Comparison of ENCODE assay signal across 1 cellular context in genomic region chr3:72312339-72312738, GRCh38.
A peak's percentile ranks its signal among the peaks of the same experiment; 100 is the strongest.
TF ChIP-seq lines count a peak whose summit lies in the region.

No MANE protein-coding gene starts in this region.

TF ChIP-seq in GM12878, 131 proteins besides CTCF, POLR2A, EP300 and RAD21 (continued from another document and continues in another):
- TF ChIP-seq ATF2 (IDR thresholded peaks at IDR 0.05; ENCODE audit: low read length) (peak; percentile 59; the same call in 1 of the 2 replicates), WRNIP1 (IDR thresholded peaks at IDR 0.05; ENCODE audit: borderline replicate concordance, low read depth, low read length) (no peak), JUNB (IDR thresholded peaks at IDR 0.05) (peak; percentile 70), PKNOX1 (IDR thresholded peaks at IDR 0.05) (no peak), IKZF2 (IDR thresholded peaks at IDR 0.05) (peak; percentile 48 to 50; a peak in 3 of 4 replicates), RUNX3 (IDR thresholded peaks at IDR 0.05; ENCODE audit: low read length) (peak; percentile 69), EED (IDR thresholded peaks at IDR 0.05; ENCODE audit: low read depth) (peak; percentile 98), IKZF1 (conservative IDR thresholded peaks at IDR 0.05) (0 out of 2 replicates have a peak, but pooled peaks have one; percentile 17), SKIL (IDR thresholded peaks at IDR 0.05; ENCODE audit: low read depth, poor library complexity, severe bottlenecking) (no peak), PRDM15 (CRISPR knock-in tag; IDR thresholded peaks at IDR 0.05) (no peak), ZBTB4 (CRISPR knock-in tag; IDR thresholded peaks at IDR 0.05) (no peak), MYB (IDR thresholded peaks at IDR 0.05; ENCODE audit: borderline replicate concordance, low read depth, low read length) (no peak), MEF2B (IDR thresholded peaks at IDR 0.05; ENCODE audit: partially characterized antibody, poor library complexity, severe bottlenecking) (no peak), CHD4 (IDR thresholded peaks at IDR 0.05) (no peak), ELK1 (IDR thresholded peaks at IDR 0.05; ENCODE audit: low read depth, low read length) (no peak), SRF (IDR thresholded peaks at IDR 0.05; ENCODE audit: low read depth in 2 of 2, low read length in 2 of 2) (no peak), PML (IDR thresholded peaks at IDR 0.05; ENCODE audit: low read length) (no peak), ZNF274 (IDR thresholded peaks at IDR 0.05; ENCODE audit: insufficient read depth, insufficient read length) (no peak), RELA (IDR thresholded peaks at IDR 0.05; ENCODE audit: borderline replicate concordance, partially characterized antibody) (no peak), PAX8 (IDR thresholded peaks at IDR 0.05) (no peak), ZBED1 (IDR thresholded peaks at IDR 0.05; ENCODE audit: borderline replicate concordance) (no peak), SIX5 (IDR thresholded peaks at IDR 0.05; ENCODE audit: low read depth, low read length, severe bottlenecking) (no peak), TCF12 (IDR thresholded peaks at IDR 0.05; ENCODE audit: low read depth, low read length) (no peak), NFIC (IDR thresholded peaks at IDR 0.05; ENCODE audit: low read depth, low read length) (peak; percentile 84), CBX3 (IDR thresholded peaks at IDR 0.05; ENCODE audit: borderline replicate concordance, low read depth) (no peak), TBL1XR1 (IDR thresholded peaks at IDR 0.05; ENCODE audit: low read depth, low read length) (no peak), E2F8 (IDR thresholded peaks at IDR 0.05; ENCODE audit: low read depth, partially characterized antibody) (no peak), KLF5 (IDR thresholded peaks at IDR 0.05; ENCODE audit: partially characterized antibody) (no peak), KAT2A (conservative IDR thresholded peaks at IDR 0.05; ENCODE audit: control insufficient read depth, low read depth, low read length) (no peak), RB1 (IDR thresholded peaks at IDR 0.05; ENCODE audit: borderline replicate concordance) (no peak), FOS (IDR thresholded peaks at IDR 0.05; ENCODE audit: borderline replicate concordance, extremely low read depth, insufficient read length) (no peak), MEF2A (IDR thresholded peaks at IDR 0.05; ENCODE audit: insufficient read depth, low read depth, low read length) (peak; percentile 81), CEBPZ (IDR thresholded peaks at IDR 0.05; ENCODE audit: low read depth, low read length) (no peak), USF1 (IDR thresholded peaks at IDR 0.05; ENCODE audit: borderline replicate concordance, extremely low read length, insufficient read depth, low read depth, low read length) (no peak), NFXL1 (IDR thresholded peaks at IDR 0.05; ENCODE audit: borderline replicate concordance) (no peak), CHD1 (IDR thresholded peaks at IDR 0.05; ENCODE audit: low read depth, low read length) (no peak), CREB1 (IDR thresholded peaks at IDR 0.05; ENCODE audit: low read depth) (no peak), RAD51 (IDR thresholded peaks at IDR 0.05) (no peak), SREBF2 (IDR thresholded peaks at IDR 0.05; ENCODE audit: low read length) (no peak), MYC (IDR thresholded peaks at IDR 0.05; ENCODE audit: insufficient read depth, insufficient read length, insufficient replicate concordance, low read length, severe bottlenecking) (no peak), JUND (IDR thresholded peaks at IDR 0.05; ENCODE audit: low read depth, low read length) (no peak), SMAD1 (IDR thresholded peaks at IDR 0.05; ENCODE audit: low read depth, partially characterized antibody) (no peak), POLR2AphosphoS5 (IDR thresholded peaks at IDR 0.05; ENCODE audit: low read length) (no peak), ZNF622 (IDR thresholded peaks at IDR 0.05) (no peak)
